ENCODE assay signal across 8 cellular contexts in genomic region chr3:52154135-52155094, GRCh38. TPM values are rescaled to one million over a fixed set of nuclear protein-coding genes. Genes with fewer than 3 reads are reported as not detected.
DNase-seq lines count a peak whose midpoint lies in the region; ATAC-seq and TF ChIP-seq lines count a peak whose summit lies in the region.

Gene POC1A (minus strand): TSS chr3:52154423. CDS start chr3:52154372, 51 bp downstream.

- no peaks in the 10 kb centered on the region for H3K27me3 ChIP-seq in HAP-1 (ENCODE audit: low read depth)
- H3K27me3 ChIP-seq in MG63, result no peaks in the 10 kb centered on the region

- no peaks in the 10 kb centered on the region for H3K27me3 Mint-ChIP-seq in nephron (ENCODE audit: low read depth)

- H3K4me3 ChIP-seq in HAP-1 (peak within 1 kb of the TSS; percentile 75), MG63 (peak within 1 kb of the TSS; percentile 77), fibroblast of pulmonary artery (replicated peaks; ENCODE audit: low read depth, low read length) (peak within 1 kb of the TSS; percentile 75)

- TF ChIP-seq CTCF in fibroblast of pulmonary artery (IDR thresholded peaks at IDR 0.05; ENCODE audit: low read length, missing control alignments) (no peak), nephron (IDR thresholded peaks at IDR 0.05; ENCODE audit: unreplicated experiment in 3 of 3) (no peak)

- H3K36me3 Mint-ChIP-seq in nephron (ENCODE audit: low read depth), result no peaks in the 10 kb centered on the region

- in situ Hi-C loops in HAP-1 (cut with MboI; ENCODE audit: low sequenced_read_pairs), result no loop called here

- peak within 1 kb of the TSS; percentile 83 for H3K9ac ChIP-seq in ES-I3 (ENCODE audit: low read depth, low read length)

- H3K9me3 Mint-ChIP-seq in nephron, result no peaks in the 10 kb centered on the region

- H3K36me3 ChIP-seq in ES-I3 (ENCODE audit: insufficient read depth, low read length) (no peaks in the 10 kb centered on the region), HAP-1 (replicated peaks) (peaks cover 15% of the 10 kb centered on the region), MG63 (no peaks in the 10 kb centered on the region; the same call in 1 of the 2 replicates)

- H3K27ac Mint-ChIP-seq in nephron, result peak within 1 kb of the TSS; percentile 79 to 96 (median 90)

- ATAC-seq in stimulated activated naive CD8-positive, alpha-beta T cell treated with anti-CD3 and anti-CD28 coated beads, Interleukin-15, Interleukin-2, amounts not matched to agents 100 U/mL and 50 U/mL, for 24 hours, result peak; percentile 91

- H3K4me3 Mint-ChIP-seq in nephron, result peak within 1 kb of the TSS; percentile 92 to 95 (median 94)

- H3K4me1 Mint-ChIP-seq in nephron, result peaks cover 16% of the 10 kb centered on the region

- DNase-seq in HAP-1 (ENCODE audit: low spot score in 2 of 2) (peak; percentile 96 to 98), MG63 (peak; percentile 95), SIG-M5 (lab: John Stamatoyannopoulos, UW) (peak; percentile 89), fibroblast of pulmonary artery (ENCODE audit: low read depth) (peak; percentile 99)
- peak; percentile 95 for DNase-seq in activated effector memory CD4-positive, alpha-beta T cell treated with anti-CD3 and anti-CD28 coated beads, Interleukin-2, amount 50 U/mL, for 16 hours
- peak; percentile 89 for DNase-seq in stimulated activated naive CD8-positive, alpha-beta T cell treated with anti-CD3 and anti-CD28 coated beads, Interleukin-15, Interleukin-2, amounts not matched to agents 100 U/mL and 50 U/mL, for 24 hours

- H3K4me1 ChIP-seq in ES-I3 (ENCODE audit: insufficient read depth, low read length), result no peaks in the 10 kb centered on the region
- H3K4me1 ChIP-seq in HAP-1, result peaks cover 6% of the 10 kb centered on the region

- H3K9me3 ChIP-seq in ES-I3 (ENCODE audit: control insufficient read depth, insufficient read depth, low read length) (no peaks in the 10 kb centered on the region), HAP-1 (no peaks in the 10 kb centered on the region), MG63 (no peaks in the 10 kb centered on the region)

RNA-seq across cellular contexts. Expression of gene POC1A, which starts in this region (rescaled TPM):
- total RNA-seq in MG63 (2014; rRNA removed; shearing (Covaris generic); ENCODE audit: low replicate concordance), result 14.2 and 19.8 TPM in 2 replicates

Comparison
In these comparisons a context has a peak if more than half of its experiments do, and no peak if none do; other contexts are left out.
1. Peak in every context shown above with its lines: DNase-seq, ATAC-seq and H3K4me3 ChIP-seq.